In genomic region chr13:109722068-109722467, GRCh38 we compare ENCODE assay signal across 1 cellular context.
TF ChIP-seq lines count a peak whose summit lies in the region.

No MANE protein-coding gene starts in this region.

TF ChIP-seq in WTC11, 78 proteins besides CTCF, POLR2A, EP300 and RAD21 (continued from another document):
- TF ChIP-seq STAT6 (CRISPR knock-in tag; conservative IDR thresholded peaks at IDR 0.05; ENCODE audit: low read depth), result no peak
- no peak for TF ChIP-seq SMAD4 (CRISPR knock-in tag; IDR thresholded peaks at IDR 0.05)
- no peak for TF ChIP-seq RELA (CRISPR knock-in tag; IDR thresholded peaks at IDR 0.05; ENCODE audit: borderline replicate concordance)
- no peak for TF ChIP-seq ZNF396 (CRISPR knock-in tag; IDR thresholded peaks at IDR 0.05; ENCODE audit: borderline replicate concordance)
- TF ChIP-seq NR2C2 (CRISPR knock-in tag; IDR thresholded peaks at IDR 0.05), result no peak
- no peak for TF ChIP-seq ZNF232 (CRISPR knock-in tag; IDR thresholded peaks at IDR 0.05)
- TF ChIP-seq GTF2I (CRISPR knock-in tag; conservative IDR thresholded peaks at IDR 0.05), result no peak
- no peak for TF ChIP-seq ELF4 (CRISPR knock-in tag; IDR thresholded peaks at IDR 0.05; ENCODE audit: low read depth)
